Comparison of ENCODE assay signal across 15 cellular contexts in the genomic region with DNA sequence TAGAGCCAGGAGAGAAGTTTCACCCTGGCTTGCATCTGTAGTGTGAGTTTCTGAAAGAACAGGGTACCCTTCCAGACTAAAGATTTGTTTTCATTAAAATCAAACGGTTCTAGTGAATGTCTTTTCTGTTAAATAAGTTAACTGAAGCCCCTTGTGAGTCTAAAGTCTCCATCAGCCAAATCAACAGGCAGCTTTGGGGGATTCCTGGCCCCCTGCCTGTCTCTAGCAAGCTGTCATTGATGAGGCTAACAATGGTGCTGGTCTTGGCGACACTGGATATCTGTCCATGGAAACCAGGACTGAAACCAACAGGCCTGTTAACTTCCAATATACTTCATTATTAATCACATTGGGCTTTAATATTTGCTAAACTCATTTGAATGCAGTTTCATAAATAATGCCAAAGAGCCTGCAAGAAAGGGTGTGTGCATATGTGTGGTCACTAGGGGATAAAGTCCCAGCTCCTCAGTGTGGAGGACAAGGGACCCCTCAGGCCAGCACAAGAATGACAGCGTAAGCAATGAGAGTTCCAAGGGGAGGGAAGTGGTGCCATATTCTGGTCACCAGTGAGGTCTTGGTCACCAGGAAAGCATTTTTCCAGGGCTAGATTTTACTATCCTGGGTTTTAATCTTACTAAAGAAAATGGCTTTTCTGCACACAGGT. TPM values are rescaled to one million over a fixed set of nuclear protein-coding genes. Genes with fewer than 3 reads are reported as not detected.
"Had no signal": no experiment of that assay in that cellular context is flagged by ENCODE, and none has a peak within 500 bp of the region (broad histone marks: within the 10 kb centered on the region; RNA-seq: fewer than 3 reads in every experiment).

No MANE protein-coding gene starts in this region.

- H3K9me3 ChIP-seq: body of pancreas, mucosa of descending colon, spleen, thoracic aorta had no signal

- H3K36me3 ChIP-seq: spleen, thoracic aorta had no signal

- H3K36me3 Mint-ChIP-seq: activated CD4-positive, alpha-beta memory T cell treated with anti-CD3 and anti-CD28 coated beads for 36 hours; activated naive CD8-positive, alpha-beta T cell; naive B cell; stimulated activated naive B cell treated with anti-CD40 and anti-IgM and Interleukin-4, amounts not matched to agents 10 μg/mL and 1 μg/mL and 100 μg/mL, for 72 hours had no signal

- H3K27ac Mint-ChIP-seq: activated CD4-positive, alpha-beta memory T cell treated with anti-CD3 and anti-CD28 coated beads for 36 hours; activated naive CD8-positive, alpha-beta T cell; stimulated activated naive B cell treated with anti-CD40 and anti-IgM and Interleukin-4, amounts not matched to agents 10 μg/mL and 1 μg/mL and 100 μg/mL, for 72 hours; T-helper 1 cell treated with Interleukin-12 subunit alpha and Interleukin-12 subunit beta and Interleukin-4 antibody, amounts not matched to agents 30 μg/mL and 1 μg/mL, for 36 hours had no signal

- H3K27ac ChIP-seq: body of pancreas, foreskin keratinocyte, spleen, thoracic aorta had no signal

- H3K27me3 ChIP-seq: foreskin keratinocyte had no signal

- ATAC-seq: left lobe of liver, mucosa of descending colon had no signal

- H3K4me3 Mint-ChIP-seq: activated CD4-positive, alpha-beta memory T cell treated with anti-CD3 and anti-CD28 coated beads for 36 hours; activated naive CD8-positive, alpha-beta T cell; naive B cell; neural crest cell; stimulated activated naive B cell treated with anti-CD40 and anti-IgM and Interleukin-4, amounts not matched to agents 10 μg/mL and 1 μg/mL and 100 μg/mL, for 72 hours; T-helper 1 cell treated with Interleukin-12 subunit alpha and Interleukin-12 subunit beta and Interleukin-4 antibody, amounts not matched to agents 30 μg/mL and 1 μg/mL, for 36 hours had no signal

- H3K9me3 Mint-ChIP-seq: activated CD4-positive, alpha-beta memory T cell treated with anti-CD3 and anti-CD28 coated beads for 36 hours; naive B cell; neural crest cell; stimulated activated naive B cell treated with anti-CD40 and anti-IgM and Interleukin-4, amounts not matched to agents 10 μg/mL and 1 μg/mL and 100 μg/mL, for 72 hours; T-helper 1 cell treated with Interleukin-12 subunit alpha and Interleukin-12 subunit beta and Interleukin-4 antibody, amounts not matched to agents 30 μg/mL and 1 μg/mL, for 36 hours had no signal

- H3K4me3 ChIP-seq: body of pancreas, dorsolateral prefrontal cortex, mucosa of descending colon, spleen, thoracic aorta had no signal

- DNase-seq: activated CD4-positive, alpha-beta memory T cell treated with anti-CD3 and anti-CD28 coated beads for 36 hours; activated CD4-positive, alpha-beta T cell treated with anti-CD3 and anti-CD28 coated beads for 1 hour; amniotic stem cell; mucosa of descending colon; naive B cell; spleen; stimulated activated naive B cell treated with anti-CD40 and anti-IgM and Interleukin-4, amounts not matched to agents 10 μg/mL and 1 μg/mL and 100 μg/mL, for 72 hours had no signal

RNA-seq across cellular contexts. Expression of gene RNF182, which starts 9.1 kb away (rescaled TPM):
- total RNA-seq: activated CD4-positive, alpha-beta memory T cell treated with anti-CD3 and anti-CD28 coated beads for 36 hours; thoracic aorta had no signal
